9 cellular contexts compared by ENCODE assay signal in genomic region chr5:10702040-10702629, GRCh38. TPM values are rescaled to one million over a fixed set of nuclear protein-coding genes. Genes with fewer than 3 reads are reported as not detected.
DNase-seq lines count a peak whose midpoint lies in the region; ATAC-seq and TF ChIP-seq lines count a peak whose summit lies in the region.
"Had no signal": no experiment of that assay in that cellular context is flagged by ENCODE, and none has a peak within 500 bp of the region (broad histone marks: within the 10 kb centered on the region; RNA-seq: fewer than 3 reads in every experiment).

No MANE protein-coding gene starts in this region.

- TF ChIP-seq CTCF in AG09319 (IDR thresholded peaks at IDR 0.05; ENCODE audit: low read depth, low read length) (no peak), choroid plexus epithelial cell (conservative IDR thresholded peaks at IDR 0.05; ENCODE audit: low read depth, low read length) (no peak)

- H3K9me3 ChIP-seq in MG63: no peaks in the 10 kb centered on the region

- H3K36me3 Mint-ChIP-seq in T-cell: peaks cover 15% of the 10 kb centered on the region

- POLR2A ChIA-PET in T-cell (lab: Charles Lee): no interaction called here

- peaks cover 41 to 67% (median 55%) of the 10 kb centered on the region in 3 donors for H3K4me1 Mint-ChIP-seq in T-cell

- ATAC-seq in T-cell (replicated peaks in 1 of 4) (no peak), GM19463 (IDR thresholded peaks at IDR 0.05; ENCODE audit: unreplicated experiment) (no peak), HG03196 (IDR thresholded peaks at IDR 0.05; ENCODE audit: unreplicated experiment) (no peak)

- H3K9me3 Mint-ChIP-seq in T-cell: no peaks in the 10 kb centered on the region

- H3K27ac Mint-ChIP-seq in T-cell: peak overlapping the region in 1 of 2 donors; percentile 57

- CTCF ChIA-PET in T-cell (lab: Charles Lee): interaction anchor here in 1 of 2 donors (0.7 to 1.0 kb wide), 2 partner anchors 250 to 251 kb away, joined by 3 read pairs; no protein-coding TSS in a partner anchor

- DNase-seq in AG09319 (ENCODE audit: extremely low read depth, low read depth) (peak; percentile 46), MG63 (peak; percentile 87), choroid plexus epithelial cell (ENCODE audit: low read depth) (peak; percentile 97), lung microvascular endothelial cell (ENCODE audit: low read depth in 2 of 2) (peak; percentile 9 to 78), T-cell (no peak), NOMO-1 treated with DMSO at 0.1 percent for 48 hours (lab: John Stamatoyannopoulos, UW; ENCODE audit: unreplicated experiment) (no peak)

- H3K36me3 ChIP-seq in MG63: peaks cover 22% of the 10 kb centered on the region
- H3K36me3 ChIP-seq: cardiac muscle cell had no signal

- H3K4me3 ChIP-seq in MG63 (no peak overlapping the region), choroid plexus epithelial cell (ENCODE audit: low read depth, low read length) (no peak overlapping the region)
- H3K4me3 ChIP-seq: cardiac muscle cell had no signal

- no peaks in the 10 kb centered on the region for H3K27me3 ChIP-seq in MG63
- H3K27me3 ChIP-seq: cardiac muscle cell had no signal

- H3K4me3 Mint-ChIP-seq in T-cell: no peak overlapping the region

- no peaks in the 10 kb centered on the region for H3K27me3 Mint-ChIP-seq in T-cell

RNA-seq across cellular contexts. Expression of gene DAP, which starts 58.9 kb away (rescaled TPM):
- 20.1 and 26.4 TPM in 2 replicates for total RNA-seq in MG63 (2014; rRNA removed; shearing (Covaris generic); ENCODE audit: low replicate concordance)
- total RNA-seq in lung microvascular endothelial cell (16.1 and 23.5 TPM in 2 replicates), T-cell (10 to 100 TPM; 34.1 to 43.7 (median 36.3) TPM)

Comparison
In these comparisons a context has a peak if more than half of its experiments do, and no peak if none do; other contexts are left out.
1. DNase-seq: peak in AG09319 (single experiment), MG63 (single experiment), choroid plexus epithelial cell (single experiment) and lung microvascular endothelial cell (2 of 2); none in T-cell (0 of 34) and NOMO-1 treated with DMSO at 0.1 percent for 48 hours (single experiment).